Comparison of ENCODE assay signal across 18 cellular contexts in the genomic region with DNA sequence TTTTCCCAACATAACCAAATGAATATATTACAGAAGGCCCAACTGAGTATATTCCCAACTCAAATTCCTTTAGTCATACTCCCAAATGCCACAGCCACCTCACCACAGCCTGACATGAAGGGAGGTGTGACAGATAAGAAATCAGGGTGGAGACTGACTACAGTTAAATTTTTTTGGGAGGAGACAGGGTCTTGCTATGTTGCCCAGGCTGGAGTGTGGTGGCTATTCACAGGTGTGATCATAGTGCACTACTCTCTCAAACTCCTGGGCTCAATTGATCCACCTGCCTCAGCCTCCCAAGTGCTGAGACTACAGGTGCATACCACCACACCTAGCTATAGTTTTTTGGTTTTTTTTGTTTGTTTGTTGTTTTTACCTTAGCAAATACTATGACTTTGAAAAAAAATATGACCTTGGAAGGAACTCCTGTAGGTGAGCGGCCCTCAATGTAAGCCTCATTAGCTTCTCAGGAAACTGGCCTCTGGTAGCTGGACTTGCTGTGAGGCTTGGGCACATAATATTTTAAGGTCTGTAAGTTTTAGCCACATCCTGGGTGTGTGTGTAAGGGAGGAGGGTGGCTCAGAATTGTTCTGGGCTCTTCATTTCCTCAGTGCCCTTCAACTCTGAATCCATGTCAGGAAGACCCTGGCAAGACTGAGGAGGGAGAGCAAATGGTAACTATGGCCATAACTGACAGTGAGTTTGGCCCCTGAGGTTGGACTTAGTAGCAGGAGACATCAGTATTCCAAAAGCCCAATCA.
"Had no signal": no experiment of that assay in that cellular context is flagged by ENCODE, and none has a peak within 500 bp of the region (broad histone marks: within the 10 kb centered on the region; RNA-seq: fewer than 3 reads in every experiment).

No MANE protein-coding gene starts in this region.

- H3K27ac Mint-ChIP-seq: activated B cell treated with CpG ODN at 0.5 μM for 24 hours; activated CD4-positive, alpha-beta memory T cell treated with anti-CD3 and anti-CD28 coated beads, Interleukin-2, amount 10 ng/mL, durations not matched to agents 7 days and 5 days; activated CD8-positive, alpha-beta memory T cell treated with anti-CD3 and anti-CD28 coated beads, Interleukin-2, amount 10 ng/mL, durations not matched to agents 7 days and 5 days; T-helper 2 cell treated with Interferon-gamma antibody and Interleukin-4, amounts not matched to agents 5 μg/mL and 100 μg/mL, for 36 hours had no signal

- H3K36me3 Mint-ChIP-seq: activated CD8-positive, alpha-beta memory T cell treated with anti-CD3 and anti-CD28 coated beads, Interleukin-2, amount 10 ng/mL, durations not matched to agents 7 days and 5 days; naive B cell had no signal

- H3K4me1 Mint-ChIP-seq: activated B cell treated with CpG ODN at 0.5 μM for 24 hours had no signal

- DNase-seq: activated B cell treated with CpG ODN at 0.5 μM for 24 hours; activated CD4-positive, alpha-beta memory T cell treated with anti-CD3 and anti-CD28 coated beads, Interleukin-2, amount 10 ng/mL, durations not matched to agents 7 days and 5 days; activated CD4-positive, alpha-beta T cell treated with anti-CD3 and anti-CD28 coated beads for 48 hours; activated CD8-positive, alpha-beta memory T cell treated with anti-CD3 and anti-CD28 coated beads, Interleukin-2, amount 10 ng/mL, durations not matched to agents 7 days and 5 days; cerebellar nuclear complex; cortex of kidney; heart right ventricle; mesenchymal stem cell; mucosa of descending colon; naive B cell; nucleus accumbens; posterior cingulate gyrus; stimulated activated CD4-positive, alpha-beta T cell treated with anti-CD3 and anti-CD28 coated beads, Interleukin-4, amount 100 ng/mL, for 4 hours; stimulated activated naive B cell treated with anti-CD40 and anti-IgM and Interleukin-4, amounts not matched to agents 10 μg/mL and 1 μg/mL and 100 μg/mL, for 72 hours; SW 1271; thyroid gland had no signal

- H3K4me3 Mint-ChIP-seq: activated B cell treated with CpG ODN at 0.5 μM for 24 hours; activated CD4-positive, alpha-beta memory T cell treated with anti-CD3 and anti-CD28 coated beads, Interleukin-2, amount 10 ng/mL, durations not matched to agents 7 days and 5 days; activated CD8-positive, alpha-beta memory T cell treated with anti-CD3 and anti-CD28 coated beads, Interleukin-2, amount 10 ng/mL, durations not matched to agents 7 days and 5 days; naive B cell; stimulated activated naive B cell treated with anti-CD40 and anti-IgM and Interleukin-4, amounts not matched to agents 10 μg/mL and 1 μg/mL and 100 μg/mL, for 72 hours; T-helper 2 cell treated with Interferon-gamma antibody and Interleukin-4, amounts not matched to agents 5 μg/mL and 100 μg/mL, for 36 hours had no signal

- ATAC-seq: activated CD8-positive, alpha-beta memory T cell treated with anti-CD3 and anti-CD28 coated beads, Interleukin-2, amount 10 ng/mL, durations not matched to agents 7 days and 5 days; gastroesophageal sphincter; heart right ventricle; mucosa of descending colon; stimulated activated naive B cell treated with anti-CD40 and anti-IgM and Interleukin-4, amounts not matched to agents 10 μg/mL and 1 μg/mL and 100 μg/mL, for 72 hours had no signal

- H3K9me3 Mint-ChIP-seq: activated B cell treated with CpG ODN at 0.5 μM for 24 hours; activated CD4-positive, alpha-beta memory T cell treated with anti-CD3 and anti-CD28 coated beads, Interleukin-2, amount 10 ng/mL, durations not matched to agents 7 days and 5 days; naive B cell; stimulated activated naive B cell treated with anti-CD40 and anti-IgM and Interleukin-4, amounts not matched to agents 10 μg/mL and 1 μg/mL and 100 μg/mL, for 72 hours; T-helper 2 cell treated with Interferon-gamma antibody and Interleukin-4, amounts not matched to agents 5 μg/mL and 100 μg/mL, for 36 hours had no signal
